Comparison of ENCODE assay signal across 8 cellular contexts in the genomic region with DNA sequence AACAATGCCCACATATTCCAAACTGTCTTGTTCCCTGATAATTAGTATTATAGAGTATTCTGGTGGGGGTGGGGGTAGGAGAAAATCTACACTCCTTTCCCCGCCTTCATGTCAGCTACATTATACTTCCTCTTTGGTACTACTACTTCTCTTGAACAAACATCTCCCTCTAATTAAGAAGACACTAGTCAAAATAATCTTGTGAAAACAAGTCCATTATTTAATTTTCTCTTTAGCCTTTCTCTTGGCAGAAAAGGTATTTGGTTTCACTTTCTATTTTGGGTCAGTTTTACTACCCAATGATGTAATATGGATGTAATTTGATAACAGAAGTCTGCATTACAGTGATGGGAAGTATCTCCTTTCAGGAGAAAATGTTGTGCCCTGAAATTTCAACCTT. TPM values are rescaled to one million over a fixed set of nuclear protein-coding genes. Genes with fewer than 3 reads are reported as not detected.
A peak's percentile ranks its signal among the peaks of the same experiment; 100 is the strongest.
DNase-seq lines count a peak whose midpoint lies in the region; ATAC-seq lines count a peak whose summit lies in the region.

No MANE protein-coding gene starts in this region.

- no peaks in the 10 kb centered on the region for H3K9me3 ChIP-seq in endocrine pancreas (ENCODE audit: control insufficient read depth, low read length)
- H3K9me3 ChIP-seq in skeletal muscle satellite cell (replicated peaks; ENCODE audit: low read length): no peaks in the 10 kb centered on the region

- CTCF ChIA-PET in activated CD4-positive, alpha-beta T cell treated with anti-CD3 and anti-CD28 coated beads, Interleukin-2, amount 10 ng/mL, durations not matched to agents 7 days and 5 days (lab: Charles Lee): interaction anchor here (0.6 kb wide), 1 partner anchor 25 kb away, joined by 3 read pairs; no protein-coding TSS in a partner anchor

- H3K4me2 ChIP-seq in skeletal muscle satellite cell (ENCODE audit: low read length): peak overlapping the region; percentile 72

- POLR2A ChIA-PET in activated CD4-positive, alpha-beta T cell treated with anti-CD3 and anti-CD28 coated beads, Interleukin-2, amount 10 ng/mL, durations not matched to agents 7 days and 5 days (lab: Charles Lee): no interaction called here

- H3K36me3 ChIP-seq in endocrine pancreas (ENCODE audit: control insufficient read depth, insufficient read depth, low read length) (no peaks in the 10 kb centered on the region), skeletal muscle satellite cell (ENCODE audit: insufficient read depth, low read length) (no peaks in the 10 kb centered on the region)

- DNase-seq in activated CD4-positive, alpha-beta T cell treated with anti-CD3 and anti-CD28 coated beads, Interleukin-2, amount 10 ng/mL, durations not matched to agents 7 days and 5 days: no peak
- DNase-seq in activated CD4-positive, alpha-beta T cell treated with anti-CD3 and anti-CD28 coated beads for 1 hour: no peak
- DNase-seq in NCI-H774 (lab: John Stamatoyannopoulos, UW) (peak; percentile 36), NCI-H187 (lab: John Stamatoyannopoulos, UW) (no peak)

- no peaks in the 10 kb centered on the region for H3K4me1 ChIP-seq in endocrine pancreas (ENCODE audit: control insufficient read depth, insufficient read depth, low read length)
- H3K4me1 ChIP-seq in skeletal muscle satellite cell (ENCODE audit: control insufficient read depth, insufficient read depth, low read length): peaks cover 5% of the 10 kb centered on the region

- no peak for ATAC-seq in GM19023 (IDR thresholded peaks at IDR 0.05; ENCODE audit: unreplicated experiment)
- no peak for ATAC-seq in HG03280 (IDR thresholded peaks at IDR 0.05; ENCODE audit: unreplicated experiment)

- H3K9me3 Mint-ChIP-seq in activated CD4-positive, alpha-beta T cell treated with anti-CD3 and anti-CD28 coated beads, Interleukin-2, amount 10 ng/mL, durations not matched to agents 7 days and 5 days: peaks cover 18% of the 10 kb centered on the region

- no peaks in the 10 kb centered on the region for H3K27me3 Mint-ChIP-seq in activated CD4-positive, alpha-beta T cell treated with anti-CD3 and anti-CD28 coated beads, Interleukin-2, amount 10 ng/mL, durations not matched to agents 7 days and 5 days

- H3K4me3 ChIP-seq in endocrine pancreas (ENCODE audit: control insufficient read depth, insufficient read depth, low read length) (peak overlapping the region; percentile 53), skeletal muscle satellite cell (ENCODE audit: low read length) (peak overlapping the region; percentile 44)

- H3K36me3 Mint-ChIP-seq in activated CD4-positive, alpha-beta T cell treated with anti-CD3 and anti-CD28 coated beads, Interleukin-2, amount 10 ng/mL, durations not matched to agents 7 days and 5 days (ENCODE audit: low read depth): no peaks in the 10 kb centered on the region

- no peak overlapping the region for H3K4me3 Mint-ChIP-seq in activated CD4-positive, alpha-beta T cell treated with anti-CD3 and anti-CD28 coated beads, Interleukin-2, amount 10 ng/mL, durations not matched to agents 7 days and 5 days

- H3K27me3 ChIP-seq in endocrine pancreas (ENCODE audit: control insufficient read depth, insufficient read depth, low read length) (no peaks in the 10 kb centered on the region), skeletal muscle satellite cell (ENCODE audit: control insufficient read depth, insufficient read depth, low read length) (no peaks in the 10 kb centered on the region)

- H3K9ac ChIP-seq in endocrine pancreas (ENCODE audit: control insufficient read depth, insufficient read depth, low read length): no peak overlapping the region
- peak overlapping the region; percentile 33 for H3K9ac ChIP-seq in skeletal muscle satellite cell (ENCODE audit: low read depth, low read length)

- H3K4me1 Mint-ChIP-seq in activated CD4-positive, alpha-beta T cell treated with anti-CD3 and anti-CD28 coated beads, Interleukin-2, amount 10 ng/mL, durations not matched to agents 7 days and 5 days: peaks cover 6% of the 10 kb centered on the region

- H3K27ac Mint-ChIP-seq in activated CD4-positive, alpha-beta T cell treated with anti-CD3 and anti-CD28 coated beads, Interleukin-2, amount 10 ng/mL, durations not matched to agents 7 days and 5 days: peak overlapping the region; percentile 12

RNA-seq across cellular contexts. Expression of gene NTMT2, which starts 22.5 kb away (rescaled TPM):
- not detected for total RNA-seq in activated CD4-positive, alpha-beta T cell treated with anti-CD3 and anti-CD28 coated beads, Interleukin-2, amount 10 ng/mL, durations not matched to agents 7 days and 5 days
- not detected in 2 replicates for total RNA-seq in skeletal muscle satellite cell (2012; rRNA removed)
